In the genomic region with DNA sequence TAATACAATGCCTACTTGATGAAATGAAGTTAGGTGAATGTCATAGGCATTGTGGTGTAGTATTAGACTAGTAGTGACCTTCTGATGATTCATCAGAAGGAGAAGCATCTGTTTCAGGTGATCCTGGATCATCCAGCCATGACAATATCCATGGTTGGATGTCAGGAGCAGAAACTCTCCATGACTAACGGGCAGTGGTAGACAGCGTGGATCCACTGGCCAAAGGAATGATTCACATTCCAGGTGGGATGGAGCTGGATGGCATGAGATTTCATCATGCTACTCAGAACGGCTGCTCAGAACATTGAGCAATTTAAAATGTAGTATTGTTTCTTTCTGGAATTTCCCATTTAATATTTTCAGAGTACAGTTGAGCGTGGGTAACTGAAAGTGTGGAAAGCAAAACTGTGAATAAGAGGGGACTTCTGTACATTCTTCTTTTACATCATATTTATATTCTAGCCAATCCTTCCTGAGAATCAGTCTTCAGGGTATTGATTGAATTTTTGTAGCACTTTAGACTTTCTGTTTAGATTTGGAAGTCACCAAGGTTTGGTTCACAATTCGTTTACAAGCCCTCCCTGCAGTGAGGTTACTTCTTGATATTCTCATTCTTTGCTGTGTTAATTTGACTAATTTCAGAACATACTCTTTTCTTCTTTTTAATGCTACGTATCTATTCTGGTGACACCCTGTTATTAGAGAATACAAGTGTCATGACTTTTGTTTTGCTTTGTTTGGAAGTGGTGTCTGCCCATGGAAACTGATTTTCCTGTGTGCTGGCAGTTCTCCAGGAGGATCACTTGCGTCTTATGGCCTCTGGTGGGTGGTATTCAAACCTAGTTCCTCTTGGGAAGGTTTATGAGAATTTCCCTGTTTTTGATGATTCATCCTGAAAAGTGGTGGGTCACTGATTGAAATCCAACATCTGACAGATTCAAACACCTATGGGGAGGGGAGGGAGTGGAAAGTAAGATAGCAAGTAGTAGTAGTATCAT, we compare ENCODE assay signal across 11 cellular contexts. TPM values are rescaled to one million over a fixed set of nuclear protein-coding genes. Genes with fewer than 3 reads are reported as not detected.
DNase-seq lines count a peak whose midpoint lies in the region; ATAC-seq and TF ChIP-seq lines count a peak whose summit lies in the region.
"Had no signal": no experiment of that assay in that cellular context is flagged by ENCODE, and none has a peak within 500 bp of the region (broad histone marks: within the 10 kb centered on the region; RNA-seq: fewer than 3 reads in every experiment).

No MANE protein-coding gene starts in this region.

- H3K4me3 ChIP-seq in esophagus muscularis mucosa, result no peak overlapping the region
- H3K4me3 ChIP-seq in CD4-positive, alpha-beta memory T cell (ENCODE audit: low read length in 2 of 2), result no peak overlapping the region
- H3K4me3 ChIP-seq: thoracic aorta had no signal

- POLR2A ChIA-PET in CD4-positive, alpha-beta memory T cell (lab: Charles Lee; ENCODE audit: partially characterized antibody), result no interaction called here

- H3K4me3 Mint-ChIP-seq in activated T-helper 17 cell treated with anti-CD3 and anti-CD28 coated beads, Interleukin-2, amount 50 U/mL, for 72 hours, result peak overlapping the region; percentile 34
- H3K4me3 Mint-ChIP-seq in CD4-positive, alpha-beta memory T cell, result no peak overlapping the region

- peaks cover 0 to 8% (median 5%) of the 10 kb centered on the region in 4 donors for H3K4me1 ChIP-seq in esophagus muscularis mucosa
- H3K4me1 ChIP-seq in CD4-positive, alpha-beta memory T cell (ENCODE audit: insufficient read depth, low read length), result no peaks in the 10 kb centered on the region

- CTCF ChIA-PET in CD4-positive, alpha-beta memory T cell (lab: Charles Lee; ENCODE audit: partially characterized antibody), result no interaction called here

- H3K27ac Mint-ChIP-seq in activated T-helper 17 cell treated with anti-CD3 and anti-CD28 coated beads, Interleukin-2, amount 50 U/mL, for 72 hours, result peak overlapping the region; percentile 75
- peak overlapping the region in 1 of 7 donors; percentile 10 for H3K27ac Mint-ChIP-seq in CD4-positive, alpha-beta memory T cell

- 54% methylated on average over 7 of the region's 7 CpGs for WGBS in esophagus muscularis mucosa

- no peak for TF ChIP-seq POLR2A in esophagus muscularis mucosa (IDR thresholded peaks at IDR 0.05; ENCODE audit: low read depth)

- TF ChIP-seq CTCF in esophagus muscularis mucosa (IDR thresholded peaks at IDR 0.05), result no peak

- TF ChIP-seq EP300 in esophagus muscularis mucosa (IDR thresholded peaks at IDR 0.05), result no peak

- intact Hi-C loops in esophagus muscularis mucosa (cut with DNase I), result no loop called here
- intact Hi-C loops in CD4-positive, alpha-beta memory T cell (cut with micrococcal nuclease), result no loop called here

- ATAC-seq in activated T-helper 17 cell treated with anti-CD3 and anti-CD28 coated beads, Interleukin-2, amount 50 U/mL, for 72 hours (replicated peaks), result peak; percentile 61
- ATAC-seq in HG02798 (IDR thresholded peaks at IDR 0.05; ENCODE audit: poor library complexity, unreplicated experiment), result no peak

- H3K9me3 Mint-ChIP-seq in activated T-helper 17 cell treated with anti-CD3 and anti-CD28 coated beads, Interleukin-2, amount 50 U/mL, for 72 hours, result no peaks in the 10 kb centered on the region
- H3K9me3 Mint-ChIP-seq in CD4-positive, alpha-beta memory T cell, result peaks cover 0 to 5% (median 3%) of the 10 kb centered on the region in 8 donors

- H3K27ac ChIP-seq in esophagus muscularis mucosa (replicated peaks in 1 of 4), result no peak overlapping the region
- H3K27ac ChIP-seq in CD4-positive, alpha-beta memory T cell (ENCODE audit: low read depth, low read length), result no peak overlapping the region
- H3K27ac ChIP-seq: thoracic aorta had no signal

- H3K36me3 ChIP-seq in esophagus muscularis mucosa, result no peaks in the 10 kb centered on the region
- no peaks in the 10 kb centered on the region for H3K36me3 ChIP-seq in CD4-positive, alpha-beta memory T cell (ENCODE audit: insufficient read depth, low read length)
- H3K36me3 ChIP-seq: thoracic aorta had no signal

- no peaks in the 10 kb centered on the region for H3K27me3 Mint-ChIP-seq in activated T-helper 17 cell treated with anti-CD3 and anti-CD28 coated beads, Interleukin-2, amount 50 U/mL, for 72 hours
- peaks cover 2 to 4% of the 10 kb centered on the region in 2 donors for H3K27me3 Mint-ChIP-seq in CD4-positive, alpha-beta memory T cell

- peaks cover 14% of the 10 kb centered on the region for H3K4me1 Mint-ChIP-seq in activated T-helper 17 cell treated with anti-CD3 and anti-CD28 coated beads, Interleukin-2, amount 50 U/mL, for 72 hours
- peaks cover 0 to 9% (median 0%) of the 10 kb centered on the region in 4 donors for H3K4me1 Mint-ChIP-seq in CD4-positive, alpha-beta memory T cell

- H3K9me3 ChIP-seq in esophagus muscularis mucosa, result no peaks in the 10 kb centered on the region
- H3K9me3 ChIP-seq in CD4-positive, alpha-beta memory T cell (ENCODE audit: control insufficient read depth in 1 of 2, low read length in 2 of 2), result no peaks in the 10 kb centered on the region
- H3K9me3 ChIP-seq: thoracic aorta had no signal

- DNase-seq in CD1c-positive myeloid dendritic cell (ENCODE audit: extremely low spot score), result peak; percentile 86
- peak; percentile 73 for DNase-seq in H4 (ENCODE audit: low spot score)
- DNase-seq in kidney glomerular epithelial cell (lab: John Stamatoyannopoulos, UW), result peak; percentile 92
- no peak for DNase-seq in esophagus muscularis mucosa (ENCODE audit: extremely low spot score)
- DNase-seq in effector CD4-positive, alpha-beta T cell, result no peak
- no peak for DNase-seq in CD4-positive, alpha-beta memory T cell
- DNase-seq: activated CD8-positive, alpha-beta memory T cell treated with anti-CD3 and anti-CD28 coated beads, Interleukin-2, amount 50 U/mL, for 4 hours; NCI-H446 treated with DMSO at 0.1 percent for 48 hours had no signal

- H3K27me3 ChIP-seq in esophagus muscularis mucosa, result no peaks in the 10 kb centered on the region
- no peaks in the 10 kb centered on the region for H3K27me3 ChIP-seq in CD4-positive, alpha-beta memory T cell (ENCODE audit: insufficient read depth, low read length)

- no peaks in the 10 kb centered on the region for H3K36me3 Mint-ChIP-seq in activated T-helper 17 cell treated with anti-CD3 and anti-CD28 coated beads, Interleukin-2, amount 50 U/mL, for 72 hours (ENCODE audit: low read depth)
- no peaks in the 10 kb centered on the region for H3K36me3 Mint-ChIP-seq in CD4-positive, alpha-beta memory T cell

RNA-seq across cellular contexts. Expression of a gene that starts 12.2 kb away (rescaled TPM):
- total RNA-seq in H4 (2014; rRNA removed; shearing (Covaris generic)), result 30.5 and 43.3 TPM in 2 replicates
- 10 to 100 TPM; 42.1 to 60.7 TPM for total RNA-seq in activated T-helper 17 cell treated with anti-CD3 and anti-CD28 coated beads, Interleukin-2, amount 50 U/mL, for 72 hours
- 100 to 1,000 TPM in 2 of 4 donors, 10 to 100 TPM in 2; 84.3 to 118 (median 107) TPM for total RNA-seq in esophagus muscularis mucosa
- total RNA-seq in CD4-positive, alpha-beta memory T cell, result 10 to 100 TPM; 70.5 to 73.9 TPM
- 10 to 100 TPM; 80.9 to 88.2 TPM for polyA plus RNA-seq in CD4-positive, alpha-beta memory T cell

Comparison
In these comparisons a context has a peak if more than half of its experiments do, and no peak if none do; other contexts are left out.
1. DNase-seq: peak in CD1c-positive myeloid dendritic cell (single experiment), H4 (single experiment) and kidney glomerular epithelial cell (single experiment); none in esophagus muscularis mucosa (single experiment), effector CD4-positive, alpha-beta T cell (single experiment) and CD4-positive, alpha-beta memory T cell (0 of 5).